In genomic region chr10:3828404-3829192, GRCh38 we compare ENCODE assay signal across 8 cellular contexts. TPM values are rescaled to one million over a fixed set of nuclear protein-coding genes. Genes with fewer than 3 reads are reported as not detected.
DNase-seq lines count a peak whose midpoint lies in the region; ATAC-seq and FAIRE-seq lines count a peak whose summit lies in the region.

No MANE protein-coding gene starts in this region.

- no peaks in the 10 kb centered on the region for H3K36me3 ChIP-seq in KOPT-K1 (ENCODE audit: insufficient read depth, low read length)

- intact Hi-C loops in activated naive CD4-positive, alpha-beta T cell treated with anti-CD3 and anti-CD28 coated beads for 36 hours (cut with micrococcal nuclease) = loop anchor here (1.0 kb wide), 8 partner anchors 17 to 823 kb away; no protein-coding TSS in a partner anchor
- intact Hi-C loops in Right ventricle myocardium superior (cut with DNase I) = no loop called here

- H3K4me3 Mint-ChIP-seq in activated naive CD4-positive, alpha-beta T cell treated with anti-CD3 and anti-CD28 coated beads for 36 hours = peak overlapping the region; percentile 52

- CTCF ChIA-PET in activated naive CD4-positive, alpha-beta T cell treated with anti-CD3 and anti-CD28 coated beads for 36 hours (lab: Charles Lee) = no interaction called here

- H3K27me3 Mint-ChIP-seq in activated naive CD4-positive, alpha-beta T cell treated with anti-CD3 and anti-CD28 coated beads for 36 hours (ENCODE audit: low read depth) = no peaks in the 10 kb centered on the region

- H3K4me1 Mint-ChIP-seq in activated naive CD4-positive, alpha-beta T cell treated with anti-CD3 and anti-CD28 coated beads for 36 hours (ENCODE audit: low read depth) = peaks cover 43% of the 10 kb centered on the region

- H3K9me3 Mint-ChIP-seq in activated naive CD4-positive, alpha-beta T cell treated with anti-CD3 and anti-CD28 coated beads for 36 hours = no peaks in the 10 kb centered on the region

- H3K9me3 ChIP-seq in KOPT-K1 (ENCODE audit: insufficient read depth, low read length, poor library complexity, severe bottlenecking) = no peaks in the 10 kb centered on the region

- no peaks in the 10 kb centered on the region for H3K36me3 Mint-ChIP-seq in activated naive CD4-positive, alpha-beta T cell treated with anti-CD3 and anti-CD28 coated beads for 36 hours (ENCODE audit: low read depth)

- peak overlapping the region; percentile 87 for H3K27ac Mint-ChIP-seq in activated naive CD4-positive, alpha-beta T cell treated with anti-CD3 and anti-CD28 coated beads for 36 hours

- peak; percentile 82 for DNase-seq in activated naive CD4-positive, alpha-beta T cell treated with anti-CD3 and anti-CD28 coated beads for 36 hours
- DNase-seq in Right ventricle myocardium superior = no peak
- DNase-seq in skeletal muscle cell (ENCODE audit: low read depth) = peak; percentile 64
- DNase-seq in effector CD8-positive, alpha-beta T cell (lab: John Stamatoyannopoulos, UW) = no peak

- peak overlapping the region; percentile 64 for H3K27ac ChIP-seq in KOPT-K1 (ENCODE audit: low read depth, low read length, poor library complexity, severe bottlenecking)

- ATAC-seq in Right ventricle myocardium superior (ENCODE audit: poor library complexity) = peak; percentile 50
- ATAC-seq in GM21381 (IDR thresholded peaks at IDR 0.05; ENCODE audit: unreplicated experiment) = no peak
- ATAC-seq in HG02970 (IDR thresholded peaks at IDR 0.05; ENCODE audit: low FRiP score, unreplicated experiment) = no peak

- FAIRE-seq in G401.6 (lab: Jason Lieb, UNC) = peak; percentile 80

- H3K4me3 ChIP-seq in skeletal muscle cell (ENCODE audit: low read depth, low read length) = peak overlapping the region; percentile 5

RNA-seq across cellular contexts. Expression of gene KLF6, which starts 43.6 kb away (rescaled TPM):
- 10 to 100 TPM; 78.9 to 82.1 TPM for total RNA-seq in activated naive CD4-positive, alpha-beta T cell treated with anti-CD3 and anti-CD28 coated beads for 36 hours
- total RNA-seq in Right ventricle myocardium superior = 60.2 TPM

Comparison
In these comparisons a context has a peak if more than half of its experiments do, and no peak if none do; other contexts are left out.
1. DNase-seq: peak in activated naive CD4-positive, alpha-beta T cell treated with anti-CD3 and anti-CD28 coated beads for 36 hours (single experiment) and skeletal muscle cell (single experiment); none in Right ventricle myocardium superior (single experiment) and effector CD8-positive, alpha-beta T cell (single experiment).